30 cellular contexts compared by ENCODE assay signal in genomic region chr2:122239440-122239839, GRCh38.
"Had no signal": no experiment of that assay in that cellular context is flagged by ENCODE, and none has a peak within 500 bp of the region (broad histone marks: within the 10 kb centered on the region; RNA-seq: fewer than 3 reads in every experiment).

No MANE protein-coding gene starts in this region.

- H3K9me3 ChIP-seq: gastrocnemius medialis, pancreas, psoas muscle, right atrium auricular region, testis, transverse colon had no signal

- FAIRE-seq: colon, endometrium, pancreas, urothelium cell line had no signal

- H3K4me1 Mint-ChIP-seq: activated CD4-positive, alpha-beta memory T cell treated with anti-CD3 and anti-CD28 coated beads, Interleukin-2, amount 10 ng/mL, durations not matched to agents 7 days and 5 days; activated CD4-positive, alpha-beta T cell treated with anti-CD3 and anti-CD28 coated beads, Interleukin-2, amount 10 ng/mL, durations not matched to agents 7 days and 5 days; activated T-helper 17 cell treated with anti-CD3 and anti-CD28 coated beads, Interleukin-2, amount 50 U/mL, for 72 hours; immature natural killer cell; neural crest cell; T-cell had no signal

- H3K27ac ChIP-seq: epithelial cell of prostate, gastrocnemius medialis, pancreas, psoas muscle, right atrium auricular region, testis, transverse colon had no signal

- H3K4me3 ChIP-seq: gastrocnemius medialis, pancreas, psoas muscle, right atrium auricular region, testis, transverse colon had no signal

- H3K27ac Mint-ChIP-seq: activated CD4-positive, alpha-beta memory T cell treated with anti-CD3 and anti-CD28 coated beads, Interleukin-2, amount 10 ng/mL, durations not matched to agents 7 days and 5 days; activated CD4-positive, alpha-beta T cell treated with anti-CD3 and anti-CD28 coated beads, Interleukin-2, amount 10 ng/mL, durations not matched to agents 7 days and 5 days; activated naive CD8-positive, alpha-beta T cell; activated T-helper 17 cell treated with anti-CD3 and anti-CD28 coated beads, Interleukin-2, amount 50 U/mL, for 72 hours; naive thymus-derived CD8-positive, alpha-beta T cell; T-cell; T-helper 2 cell treated with Interferon-gamma antibody and Interleukin-4, amounts not matched to agents 5 μg/mL and 100 μg/mL, for 36 hours had no signal

- H3K4me1 ChIP-seq: gastrocnemius medialis, pancreas, psoas muscle, right atrium auricular region, testis, transverse colon had no signal

- H3K4me3 Mint-ChIP-seq: activated CD4-positive, alpha-beta memory T cell treated with anti-CD3 and anti-CD28 coated beads, Interleukin-2, amount 10 ng/mL, durations not matched to agents 7 days and 5 days; activated CD4-positive, alpha-beta T cell treated with anti-CD3 and anti-CD28 coated beads, Interleukin-2, amount 10 ng/mL, durations not matched to agents 7 days and 5 days; activated naive CD8-positive, alpha-beta T cell; activated T-cell treated with anti-CD3 and anti-CD28 coated beads, Interleukin-2, amount 50 U/mL, for 4 hours; activated T-helper 17 cell treated with anti-CD3 and anti-CD28 coated beads, Interleukin-2, amount 50 U/mL, for 72 hours; immature natural killer cell; naive thymus-derived CD8-positive, alpha-beta T cell; neural crest cell; T-cell; T-helper 2 cell treated with Interferon-gamma antibody and Interleukin-4, amounts not matched to agents 5 μg/mL and 100 μg/mL, for 36 hours had no signal

- H3K36me3 ChIP-seq: gastrocnemius medialis, pancreas, right atrium auricular region, transverse colon had no signal

- DNase-seq: activated CD4-positive, alpha-beta memory T cell treated with anti-CD3 and anti-CD28 coated beads, Interleukin-2, amount 10 ng/mL, durations not matched to agents 7 days and 5 days; activated CD4-positive, alpha-beta T cell treated with anti-CD3 and anti-CD28 coated beads for 1 hour; activated CD4-positive, alpha-beta T cell treated with anti-CD3 and anti-CD28 coated beads, Interleukin-2, amount 10 ng/mL, durations not matched to agents 7 days and 5 days; activated CD8-positive, alpha-beta memory T cell treated with anti-CD3 and anti-CD28 coated beads, Interleukin-2, amount 50 U/mL, for 48 hours; activated naive CD4-positive, alpha-beta T cell; activated T-cell treated with anti-CD3 and anti-CD28 coated beads, Interleukin-2, amount 50 U/mL, for 4 hours; anterior cingulate cortex; dermis blood vessel endothelial cell; effector CD4-positive, alpha-beta T cell; gastrocnemius medialis; glutamatergic neuron; immature natural killer cell; naive thymus-derived CD8-positive, alpha-beta T cell; nucleus accumbens; pancreas; psoas muscle; stimulated activated CD4-positive, alpha-beta T cell treated with anti-CD3 and anti-CD28 coated beads, Interleukin-2, amount 100 ng/mL, for 48 hours; stimulated activated naive CD4-positive, alpha-beta T cell treated with Interleukin-2 at 50 U/mL for 16 hours; T-cell; testis; transverse colon had no signal

- H3K27me3 ChIP-seq: gastrocnemius medialis, right atrium auricular region, testis, transverse colon had no signal

- H3K27me3 Mint-ChIP-seq: activated CD4-positive, alpha-beta memory T cell treated with anti-CD3 and anti-CD28 coated beads, Interleukin-2, amount 10 ng/mL, durations not matched to agents 7 days and 5 days; activated CD4-positive, alpha-beta T cell treated with anti-CD3 and anti-CD28 coated beads, Interleukin-2, amount 10 ng/mL, durations not matched to agents 7 days and 5 days; activated naive CD8-positive, alpha-beta T cell; T-cell had no signal

- H3K9me3 Mint-ChIP-seq: activated CD4-positive, alpha-beta memory T cell treated with anti-CD3 and anti-CD28 coated beads, Interleukin-2, amount 10 ng/mL, durations not matched to agents 7 days and 5 days; activated CD4-positive, alpha-beta T cell treated with anti-CD3 and anti-CD28 coated beads, Interleukin-2, amount 10 ng/mL, durations not matched to agents 7 days and 5 days; activated T-cell treated with anti-CD3 and anti-CD28 coated beads, Interleukin-2, amount 50 U/mL, for 4 hours; activated T-helper 17 cell treated with anti-CD3 and anti-CD28 coated beads, Interleukin-2, amount 50 U/mL, for 72 hours; neural crest cell; T-cell; T-helper 2 cell treated with Interferon-gamma antibody and Interleukin-4, amounts not matched to agents 5 μg/mL and 100 μg/mL, for 36 hours had no signal

- H3K36me3 Mint-ChIP-seq: activated naive CD8-positive, alpha-beta T cell; immature natural killer cell; naive thymus-derived CD8-positive, alpha-beta T cell; T-cell had no signal

- ATAC-seq: activated T-cell treated with anti-CD3 and anti-CD28 coated beads, Interleukin-2, amount 50 U/mL, for 4 hours; activated T-helper 17 cell treated with anti-CD3 and anti-CD28 coated beads, Interleukin-2, amount 50 U/mL, for 72 hours; gastrocnemius medialis; naive thymus-derived CD8-positive, alpha-beta T cell; pancreas; psoas muscle; T-cell had no signal
